In genomic region chr4:80233390-80233789, GRCh38 we compare ENCODE assay signal across 1 cellular context.
TF ChIP-seq lines count a peak whose summit lies in the region.

No MANE protein-coding gene starts in this region.

TF ChIP-seq in IMR-90, 13 proteins besides CTCF, POLR2A, EP300 and RAD21:
- no peak for TF ChIP-seq RCOR1 (IDR thresholded peaks at IDR 0.05; ENCODE audit: insufficient replicate concordance, low read length)
- TF ChIP-seq RFX5 (IDR thresholded peaks at IDR 0.05; ENCODE audit: low read depth, low read length): no peak
- no peak for TF ChIP-seq CEBPB (IDR thresholded peaks at IDR 0.05; ENCODE audit: low read depth, low read length)
- TF ChIP-seq SMC3 (IDR thresholded peaks at IDR 0.05; ENCODE audit: low read depth, low read length): no peak
- TF ChIP-seq MXI1 (IDR thresholded peaks at IDR 0.05; ENCODE audit: borderline replicate concordance, low read depth, low read length): no peak
- no peak for TF ChIP-seq USF2 (IDR thresholded peaks at IDR 0.05; ENCODE audit: low read depth, low read length)
- no peak for TF ChIP-seq NFE2L2 (IDR thresholded peaks at IDR 0.05; ENCODE audit: low read depth, low read length)
- no peak for TF ChIP-seq ELK1 (IDR thresholded peaks at IDR 0.05; ENCODE audit: borderline replicate concordance, low read depth, low read length)
- no peak for TF ChIP-seq MAFK (IDR thresholded peaks at IDR 0.05; ENCODE audit: low read depth, low read length)
- TF ChIP-seq MAZ (IDR thresholded peaks at IDR 0.05; ENCODE audit: borderline replicate concordance, low read depth, low read length): no peak
- TF ChIP-seq CHD1 (IDR thresholded peaks at IDR 0.05; ENCODE audit: low read depth, low read length): no peak
- no peak for TF ChIP-seq BHLHE40 (IDR thresholded peaks at IDR 0.05; ENCODE audit: low read depth, low read length)
- no peak for TF ChIP-seq FOS (IDR thresholded peaks at IDR 0.05; ENCODE audit: low read depth, low read length)
